Comparison of ENCODE assay signal across 12 cellular contexts in the genomic region with DNA sequence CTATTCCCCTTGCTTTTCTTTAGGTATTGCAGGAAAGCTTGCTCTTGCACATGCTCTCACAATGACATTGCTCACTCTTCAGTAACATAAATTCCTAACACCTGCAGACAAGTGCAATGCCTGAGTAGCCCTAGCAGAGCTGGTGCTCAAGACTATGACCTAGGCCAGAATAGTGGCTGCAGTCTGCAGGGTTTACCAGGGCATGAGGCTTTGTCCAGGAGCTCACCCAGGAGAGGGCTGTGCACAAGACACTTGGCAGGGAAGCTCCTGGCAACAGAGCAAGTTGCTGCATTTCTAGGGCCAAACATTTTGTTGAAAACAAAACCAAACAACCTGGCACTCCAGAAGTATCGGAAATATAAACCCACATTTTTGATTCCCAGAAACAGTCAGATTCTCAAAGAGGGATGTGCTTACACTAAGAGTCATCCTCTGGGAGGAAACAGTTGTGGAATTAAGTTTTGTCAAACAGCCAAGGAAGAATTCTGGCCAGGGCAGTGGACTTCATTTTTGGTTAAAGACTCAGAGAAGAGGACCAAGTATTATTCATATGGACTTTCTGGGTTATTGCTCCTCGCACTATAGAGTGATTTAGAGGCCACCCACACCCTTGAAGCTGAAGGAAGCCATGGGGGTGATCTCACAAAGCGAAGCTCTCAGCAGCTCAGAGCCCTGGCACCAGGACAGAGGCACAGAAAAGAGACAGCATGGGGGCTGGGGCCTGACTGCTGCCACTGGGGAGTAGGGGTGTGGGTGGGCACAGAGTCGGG. TPM values are rescaled to one million over a fixed set of nuclear protein-coding genes. Genes with fewer than 3 reads are reported as not detected.
DNase-seq lines count a peak whose midpoint lies in the region; ATAC-seq and TF ChIP-seq lines count a peak whose summit lies in the region.
"Had no signal": no experiment of that assay in that cellular context is flagged by ENCODE, and none has a peak within 500 bp of the region (broad histone marks: within the 10 kb centered on the region; RNA-seq: fewer than 3 reads in every experiment).

No MANE protein-coding gene starts in this region.

- peaks cover 12 to 31% of the 10 kb centered on the region in 2 donors for H3K4me1 ChIP-seq in lung (ENCODE audit: control insufficient read depth in 2 of 2, insufficient read depth in 2 of 2, low read length in 2 of 2)
- peaks cover 36% of the 10 kb centered on the region for H3K4me1 ChIP-seq in upper lobe of right lung
- H3K4me1 ChIP-seq in Caco-2 = no peaks in the 10 kb centered on the region

- DNase-seq in cardiac septum (ENCODE audit: low spot score) (peak; percentile 73), Right ventricle myocardium inferior (ENCODE audit: missing footprints) (no peak), brain microvascular endothelial cell (peak; percentile 76), lung (ENCODE audit: low spot score) (no peak), upper lobe of right lung (no peak), Caco-2 (no peak), HPDE6-E6E7 (ENCODE audit: extremely low spot score) (no peak)
- DNase-seq: activated CD4-positive, alpha-beta memory T cell treated with anti-CD3 and anti-CD28 coated beads for 36 hours; BE2C; NCI-H2171; stimulated activated CD4-positive, alpha-beta T cell treated with anti-CD3 and anti-CD28 coated beads, Interleukin-12 subunit alpha, Interleukin-12 subunit beta, amount 100 ng/mL, for 4 hours had no signal

- H3K27ac ChIP-seq in brain microvascular endothelial cell (no peak overlapping the region), lung (ENCODE audit: low read depth in 1 of 2, low read length in 1 of 2) (peak overlapping the region in 1 of 2 donors; percentile 51), upper lobe of right lung (no peak overlapping the region)

- peaks cover 75% of the 10 kb centered on the region for H3K36me3 Mint-ChIP-seq in Caco-2 (ENCODE audit: insufficient read depth, unreplicated experiment)

- intact Hi-C loops in cardiac septum (cut with DNase I) (no loop called here), Right ventricle myocardium inferior (cut with DNase I) (no loop called here), upper lobe of right lung (cut with DNase I) (no loop called here), Caco-2 (cut with micrococcal nuclease; ENCODE audit: unreplicated experiment) (no loop called here)

- no peaks in the 10 kb centered on the region for H3K9me3 ChIP-seq in lung (ENCODE audit: control insufficient read depth in 2 of 2, insufficient read depth in 1 of 2, low read length in 1 of 2)
- H3K9me3 ChIP-seq in upper lobe of right lung = no peaks in the 10 kb centered on the region
- no peaks in the 10 kb centered on the region for H3K9me3 ChIP-seq in Caco-2
- H3K9me3 ChIP-seq: BE2C had no signal

- in situ Hi-C loops in brain microvascular endothelial cell (cut with HindIII; ENCODE audit: low pct_ligation_motif_present, low sequenced_read_pairs) = no loop called here

- no peak for TF ChIP-seq CTCF in brain microvascular endothelial cell (IDR thresholded peaks at IDR 0.05; ENCODE audit: low read depth, low read length, missing control alignments)
- no peak for TF ChIP-seq CTCF in lung (IDR thresholded peaks at IDR 0.05; ENCODE audit: control extremely low read depth, extremely low read depth)
- no peak for TF ChIP-seq CTCF in upper lobe of right lung (IDR thresholded peaks at IDR 0.05)
- TF ChIP-seq CTCF in Caco-2 (IDR thresholded peaks at IDR 0.05; ENCODE audit: insufficient read depth in 1 of 2, low read depth in 1 of 2, low read length in 1 of 2, severe bottlenecking in 1 of 2, unreplicated experiment in 1 of 2) = no peak

- H3K4me1 Mint-ChIP-seq in Caco-2 (ENCODE audit: low read depth, unreplicated experiment) = no peaks in the 10 kb centered on the region

- POLR2A ChIA-PET in Caco-2 (lab: Charles Lee) = no interaction called here

- no peaks in the 10 kb centered on the region for H3K9me3 Mint-ChIP-seq in Caco-2 (ENCODE audit: unreplicated experiment)
- H3K9me3 Mint-ChIP-seq: activated CD4-positive, alpha-beta memory T cell treated with anti-CD3 and anti-CD28 coated beads for 36 hours had no signal

- peaks cover 32% of the 10 kb centered on the region for H3K36me3 ChIP-seq in brain microvascular endothelial cell (replicated peaks)
- peaks cover 0 to 25% of the 10 kb centered on the region in 2 donors for H3K36me3 ChIP-seq in lung (ENCODE audit: control insufficient read depth in 2 of 2, insufficient read depth in 2 of 2, low read length in 2 of 2)
- peaks cover 51% of the 10 kb centered on the region for H3K36me3 ChIP-seq in upper lobe of right lung
- H3K36me3 ChIP-seq in Caco-2 (ENCODE audit: control insufficient read depth, insufficient read depth, low read length) = no peaks in the 10 kb centered on the region; the same call in none of the 2 replicates

- 75 to 93% methylated on average over 4 of the region's 4 CpGs for WGBS in lung, 2 donors

- H3K27me3 Mint-ChIP-seq in Caco-2 (ENCODE audit: insufficient read depth, unreplicated experiment) = no peaks in the 10 kb centered on the region
- H3K27me3 Mint-ChIP-seq: activated CD4-positive, alpha-beta memory T cell treated with anti-CD3 and anti-CD28 coated beads for 36 hours had no signal

- ATAC-seq in Right ventricle myocardium inferior (no peak), lung (ENCODE audit: insufficient read depth, low FRiP score) (peak; percentile 22), upper lobe of right lung (peak; percentile 30), HG03039 (IDR thresholded peaks at IDR 0.05; ENCODE audit: unreplicated experiment) (no peak)

- BruUV-seq in Caco-2 (replicated peaks; lab: Mats Ljungman, UMichigan) = no TSS peak

- no peaks in the 10 kb centered on the region for H3K27me3 ChIP-seq in brain microvascular endothelial cell (replicated peaks)
- no peaks in the 10 kb centered on the region for H3K27me3 ChIP-seq in lung (ENCODE audit: control insufficient read depth, insufficient read depth)
- no peaks in the 10 kb centered on the region for H3K27me3 ChIP-seq in upper lobe of right lung
- no peaks in the 10 kb centered on the region for H3K27me3 ChIP-seq in Caco-2 (replicated peaks; ENCODE audit: control insufficient read depth, insufficient read depth, low read length)
- H3K27me3 ChIP-seq: BE2C had no signal

- CTCF ChIA-PET in Caco-2 (lab: Charles Lee) = no interaction called here

- no peak overlapping the region for H3K27ac Mint-ChIP-seq in Caco-2 (ENCODE audit: unreplicated experiment)
- H3K27ac Mint-ChIP-seq: activated CD4-positive, alpha-beta memory T cell treated with anti-CD3 and anti-CD28 coated beads for 36 hours had no signal

- no peak overlapping the region for H3K4me3 Mint-ChIP-seq in Caco-2 (ENCODE audit: unreplicated experiment)
- H3K4me3 Mint-ChIP-seq: activated CD4-positive, alpha-beta memory T cell treated with anti-CD3 and anti-CD28 coated beads for 36 hours had no signal

- H3K4me3 ChIP-seq in brain microvascular endothelial cell (ENCODE audit: low read depth, low read length) (no peak overlapping the region), lung (no peak overlapping the region), upper lobe of right lung (no peak overlapping the region), Caco-2 (ENCODE audit: low read depth, low read length) (no peak overlapping the region)

RNA-seq across cellular contexts. Expression of a gene that starts 44.9 kb away (rescaled TPM):
- total RNA-seq in cardiac septum (112 TPM), Right ventricle myocardium inferior (104 TPM), lung (100 to 1,000 TPM; 210 to 286 TPM), upper lobe of right lung (179 TPM), Caco-2 (2022) (236 and 269 TPM in 2 replicates)
- polyA plus RNA-seq in lung = 100 to 1,000 TPM; 149 to 334 TPM

Comparison
In these comparisons a context has a peak if more than half of its experiments do, and no peak if none do; other contexts are left out.
1. DNase-seq: peak in cardiac septum (single experiment) and brain microvascular endothelial cell (single experiment); none in Right ventricle myocardium inferior (single experiment), lung (single experiment), upper lobe of right lung (single experiment), Caco-2 (0 of 2) and HPDE6-E6E7 (single experiment).
2. ATAC-seq: peak in lung (single experiment) and upper lobe of right lung (single experiment); none in Right ventricle myocardium inferior (single experiment) and HG03039 (single experiment).